In genomic region chr11:62054081-62054480, GRCh38 we compare ENCODE assay signal across 21 cellular contexts.
"Had no signal": no experiment of that assay in that cellular context is flagged by ENCODE, and none has a peak within 500 bp of the region (broad histone marks: within the 10 kb centered on the region; RNA-seq: fewer than 3 reads in every experiment).

No MANE protein-coding gene starts in this region.

- H3K36me3 ChIP-seq: ascending aorta, Peyer's patch, SJSA1 had no signal

- H3K9me3 ChIP-seq: ascending aorta, body of pancreas, Peyer's patch, SJSA1 had no signal

- H3K4me3 ChIP-seq: ascending aorta, body of pancreas, Peyer's patch, SJSA1 had no signal

- ATAC-seq: activated CD8-positive, alpha-beta memory T cell treated with anti-CD3 and anti-CD28 coated beads, Interleukin-2, amount 10 ng/mL, durations not matched to agents 7 days and 5 days; activated naive CD4-positive, alpha-beta T cell treated with anti-CD3 and anti-CD28 coated beads, Interleukin-2, amount 50 U/mL, for 72 hours; activated naive CD8-positive, alpha-beta T cell treated with anti-CD3 and anti-CD28 coated beads, Interleukin-2, amount 50 U/mL, for 24 hours; SK-N-SH treated with all-trans-retinoic acid at 6 μM for 48 hours; T-helper 17 cell had no signal

- DNase-seq: activated B cell treated with CpG ODN at 0.5 μM for 24 hours; activated CD4-positive, alpha-beta T cell treated with anti-CD3 and anti-CD28 coated beads for 1 hour; activated CD4-positive, alpha-beta T cell treated with anti-CD3 and anti-CD28 coated beads, Interleukin-2, amount 50 U/mL, for 48 hours; activated CD8-positive, alpha-beta memory T cell treated with anti-CD3 and anti-CD28 coated beads, Interleukin-2, amount 10 ng/mL, durations not matched to agents 7 days and 5 days; activated effector memory CD4-positive, alpha-beta T cell treated with Interleukin-2 at 50 U/mL for 16 hours; activated naive CD4-positive, alpha-beta T cell; activated naive CD8-positive, alpha-beta T cell treated with anti-CD3 and anti-CD28 coated beads, Interleukin-2, amount 50 U/mL, for 24 hours; activated T-cell treated with anti-CD3 and anti-CD28 coated beads, Interleukin-2, amount 50 U/mL, for 24 hours; NCI-H1048; NCI-H2171; T-helper 17 cell; T1000 had no signal

- H3K4me1 ChIP-seq: ascending aorta, body of pancreas, SJSA1 had no signal

- H3K27me3 ChIP-seq: ascending aorta, body of pancreas, Peyer's patch had no signal

- H3K27ac ChIP-seq: ascending aorta, body of pancreas, Peyer's patch, RWPE1, SJSA1 had no signal

- FAIRE-seq: bronchial epithelial cell, TTC549 had no signal
